18 cellular contexts compared by ENCODE assay signal in genomic region chr1:15445390-15446122, GRCh38. TPM values are rescaled to one million over a fixed set of nuclear protein-coding genes. Genes with fewer than 3 reads are reported as not detected.
A peak's percentile ranks its signal among the peaks of the same experiment; 100 is the strongest.
DNase-seq lines count a peak whose midpoint lies in the region; ATAC-seq and TF ChIP-seq lines count a peak whose summit lies in the region.
"Had no signal": no experiment of that assay in that cellular context is flagged by ENCODE, and none has a peak within 500 bp of the region (broad histone marks: within the 10 kb centered on the region; RNA-seq: fewer than 3 reads in every experiment).

No MANE protein-coding gene starts in this region.

- H3K4me3 ChIP-seq in body of pancreas: no peak overlapping the region

- no peaks in the 10 kb centered on the region for H3K9me3 ChIP-seq in body of pancreas

- intact Hi-C loops in body of pancreas (cut with DNase I): no loop called here

- H3K27ac Mint-ChIP-seq in natural killer cell treated with Interleukin-12 subunit alpha and Interleukin-12 subunit beta and Interleukin-15 and Interleukin-18, amount 100 ng/mL, for 72 hours: no peak overlapping the region
- H3K27ac Mint-ChIP-seq: CD8-positive, alpha-beta memory T cell; HFFc6 had no signal

- no peaks in the 10 kb centered on the region for H3K36me3 Mint-ChIP-seq in natural killer cell treated with Interleukin-12 subunit alpha and Interleukin-12 subunit beta and Interleukin-15 and Interleukin-18, amount 100 ng/mL, for 72 hours
- H3K36me3 Mint-ChIP-seq: CD8-positive, alpha-beta memory T cell had no signal

- 17 to 48% methylated on average over 7 to 14 of the region's 14 CpGs for WGBS in body of pancreas, 2 donors

- H3K27me3 ChIP-seq in body of pancreas: no peaks in the 10 kb centered on the region

- peak; percentile 62 for DNase-seq in GDM1 (lab: John Stamatoyannopoulos, UW)
- peak; percentile 48 for DNase-seq in MV-4-11 (lab: John Stamatoyannopoulos, UW)
- peak; percentile 50 to 75 (median 70) for DNase-seq in body of pancreas
- no peak for DNase-seq in natural killer cell treated with Interleukin-12 subunit alpha and Interleukin-12 subunit beta and Interleukin-15 and Interleukin-18, amount 100 ng/mL, for 72 hours (ENCODE audit: low spot score)
- no peak for DNase-seq in middle frontal gyrus (ENCODE audit: extremely low spot score, low spot score)
- DNase-seq: C1 segment of cervical spinal cord; CD8-positive, alpha-beta memory T cell; DMS53; EL; HFFc6; NCI-H1092; NCI-H1436 treated with DMSO at 0.1 percent for 48 hours; NCI-H2029; NCI-H526 had no signal

- peak overlapping the region; percentile 40 for H3K4me3 Mint-ChIP-seq in natural killer cell treated with Interleukin-12 subunit alpha and Interleukin-12 subunit beta and Interleukin-15 and Interleukin-18, amount 100 ng/mL, for 72 hours
- H3K4me3 Mint-ChIP-seq: HFFc6 had no signal

- H3K4me1 Mint-ChIP-seq in natural killer cell treated with Interleukin-12 subunit alpha and Interleukin-12 subunit beta and Interleukin-15 and Interleukin-18, amount 100 ng/mL, for 72 hours (ENCODE audit: low read depth in 2 of 2): peaks cover 12 to 14% of the 10 kb centered on the region in 2 donors

- peaks cover 8 to 10% of the 10 kb centered on the region in 2 donors for H3K27me3 Mint-ChIP-seq in natural killer cell treated with Interleukin-12 subunit alpha and Interleukin-12 subunit beta and Interleukin-15 and Interleukin-18, amount 100 ng/mL, for 72 hours

- H3K4me1 ChIP-seq in body of pancreas: peaks cover 33% of the 10 kb centered on the region

- no peak for TF ChIP-seq CTCF in body of pancreas (IDR thresholded peaks at IDR 0.05)

- peak overlapping the region in 3 of 4 donors; percentile 44 to 86 (median 57) for H3K27ac ChIP-seq in body of pancreas

- ATAC-seq in body of pancreas: peak; percentile 11
- ATAC-seq in natural killer cell treated with Interleukin-12 subunit alpha and Interleukin-12 subunit beta and Interleukin-15 and Interleukin-18, amount 100 ng/mL, for 72 hours: peak; percentile 52 to 60
- ATAC-seq in GM19328 (IDR thresholded peaks at IDR 0.05; ENCODE audit: unreplicated experiment): no peak
- no peak for ATAC-seq in HG02938 (IDR thresholded peaks at IDR 0.05; ENCODE audit: unreplicated experiment)
- no peak for ATAC-seq in GM19035 (IDR thresholded peaks at IDR 0.05; ENCODE audit: unreplicated experiment)

- no peaks in the 10 kb centered on the region for H3K9me3 Mint-ChIP-seq in natural killer cell treated with Interleukin-12 subunit alpha and Interleukin-12 subunit beta and Interleukin-15 and Interleukin-18, amount 100 ng/mL, for 72 hours
- H3K9me3 Mint-ChIP-seq: CD8-positive, alpha-beta memory T cell; HFFc6 had no signal

- H3K36me3 ChIP-seq in body of pancreas (replicated peaks in 1 of 2; ENCODE audit: insufficient read depth in 1 of 2, low read depth in 2 of 2): peaks cover 0 to 7% of the 10 kb centered on the region in 2 donors

- TF ChIP-seq POLR2A in body of pancreas (IDR thresholded peaks at IDR 0.05): peak in 2 of 3 donors; percentile 48 to 51

RNA-seq across cellular contexts. Expression of gene CTRC, which starts 7.3 kb away (rescaled TPM):
- over 10,000 TPM in 1 of 2 donors, 1,000 to 10,000 TPM in 1; 6,275 to 13,040 TPM for total RNA-seq in body of pancreas
- 1 to 10 TPM in 1 of 2 donors, under 1 TPM in 1; 0.53 to 2.3 TPM for total RNA-seq in natural killer cell treated with Interleukin-12 subunit alpha and Interleukin-12 subunit beta and Interleukin-15 and Interleukin-18, amount 100 ng/mL, for 72 hours
- total RNA-seq: CD8-positive, alpha-beta memory T cell; HFFc6 had no signal

RNA-seq across cellular contexts. Expression of gene CELA2A, which starts 11.0 kb away (rescaled TPM):
- total RNA-seq in body of pancreas: over 10,000 TPM in 1 of 2 donors, 1,000 to 10,000 TPM in 1; 4,384 to 21,046 TPM
- total RNA-seq in natural killer cell treated with Interleukin-12 subunit alpha and Interleukin-12 subunit beta and Interleukin-15 and Interleukin-18, amount 100 ng/mL, for 72 hours: not detected
- total RNA-seq: A673; CD8-positive, alpha-beta memory T cell; HFFc6 had no signal

RNA-seq across cellular contexts. Expression of gene CELA2B, which starts 30.3 kb away (rescaled TPM):
- 1,000 to 10,000 TPM in 1 of 2 donors, 100 to 1,000 TPM in 1; 333 to 1,481 TPM for total RNA-seq in body of pancreas
- not detected for total RNA-seq in natural killer cell treated with Interleukin-12 subunit alpha and Interleukin-12 subunit beta and Interleukin-15 and Interleukin-18, amount 100 ng/mL, for 72 hours
- total RNA-seq: A673; CD8-positive, alpha-beta memory T cell; HFFc6 had no signal

RNA-seq across cellular contexts. Expression of gene EFHD2, which starts 35.9 kb away (rescaled TPM):
- 10 to 100 TPM; 56.7 to 78.6 TPM for total RNA-seq in body of pancreas
- 100 to 1,000 TPM; 164 to 185 TPM for total RNA-seq in natural killer cell treated with Interleukin-12 subunit alpha and Interleukin-12 subunit beta and Interleukin-15 and Interleukin-18, amount 100 ng/mL, for 72 hours

Comparison
In these comparisons a context has a peak if more than half of its experiments do, and no peak if none do; other contexts are left out.
1. DNase-seq: peak in GDM1 (single experiment), MV-4-11 (single experiment) and body of pancreas (4 of 4); none in natural killer cell treated with Interleukin-12 subunit alpha and Interleukin-12 subunit beta and Interleukin-15 and Interleukin-18, amount 100 ng/mL, for 72 hours (single experiment) and middle frontal gyrus (single experiment).
2. ATAC-seq: peak in body of pancreas (single experiment) and natural killer cell treated with Interleukin-12 subunit alpha and Interleukin-12 subunit beta and Interleukin-15 and Interleukin-18, amount 100 ng/mL, for 72 hours (2 of 2); none in GM19328 (single experiment), HG02938 (single experiment) and GM19035 (single experiment).
3. RNA of gene CTRC, which starts 7.3 kb away (total RNA-seq): 6,275 to 13,040 TPM in body of pancreas; 0.53 to 2.3 TPM in natural killer cell treated with Interleukin-12 subunit alpha and Interleukin-12 subunit beta and Interleukin-15 and Interleukin-18, amount 100 ng/mL, for 72 hours; every median in the first group is over 1,000 times any median in the second.
4. RNA of gene CELA2A, which starts 11.0 kb away (total RNA-seq): 4,384 to 21,046 TPM in body of pancreas; not detected in natural killer cell treated with Interleukin-12 subunit alpha and Interleukin-12 subunit beta and Interleukin-15 and Interleukin-18, amount 100 ng/mL, for 72 hours; every median in the first group is over 1,000 times any median in the second.
5. RNA of gene CELA2B, which starts 30.3 kb away (total RNA-seq): 333 to 1,481 TPM in body of pancreas; not detected in natural killer cell treated with Interleukin-12 subunit alpha and Interleukin-12 subunit beta and Interleukin-15 and Interleukin-18, amount 100 ng/mL, for 72 hours; every median in the first group is over 100 times any median in the second.